Comparison of ENCODE assay signal across 1 cellular context in the genomic region with DNA sequence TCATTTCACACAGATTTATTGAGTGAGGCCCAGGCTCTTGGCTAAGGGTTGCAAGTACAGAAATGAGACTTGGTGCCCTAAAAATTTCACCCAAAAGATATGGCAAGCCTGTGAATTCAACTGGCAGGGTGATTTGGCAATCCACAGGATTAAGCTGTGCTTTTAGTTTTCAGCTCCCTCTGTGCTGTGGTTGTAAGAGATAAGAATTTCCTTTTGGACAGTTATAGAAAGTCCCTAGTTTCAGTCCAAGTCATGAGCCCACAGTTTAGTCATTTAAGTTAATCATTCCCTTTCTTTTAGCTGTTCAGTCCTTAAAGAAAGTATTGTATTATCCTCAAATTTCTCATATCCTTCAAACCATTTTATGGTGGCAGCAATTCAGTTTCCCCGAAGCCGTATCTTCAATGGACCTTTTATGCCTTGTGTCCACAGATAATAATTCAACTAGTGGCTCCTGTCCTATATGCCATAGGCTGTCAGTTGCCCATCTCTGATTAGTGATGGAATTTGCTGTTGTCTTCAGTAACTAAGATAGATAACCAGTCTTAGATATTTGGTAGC.
TF ChIP-seq lines count a peak whose summit lies in the region.

No MANE protein-coding gene starts in this region.

TF ChIP-seq in WTC11, 78 proteins besides CTCF, POLR2A, EP300 and RAD21 (continued from another document):
- TF ChIP-seq, protein P1, sequence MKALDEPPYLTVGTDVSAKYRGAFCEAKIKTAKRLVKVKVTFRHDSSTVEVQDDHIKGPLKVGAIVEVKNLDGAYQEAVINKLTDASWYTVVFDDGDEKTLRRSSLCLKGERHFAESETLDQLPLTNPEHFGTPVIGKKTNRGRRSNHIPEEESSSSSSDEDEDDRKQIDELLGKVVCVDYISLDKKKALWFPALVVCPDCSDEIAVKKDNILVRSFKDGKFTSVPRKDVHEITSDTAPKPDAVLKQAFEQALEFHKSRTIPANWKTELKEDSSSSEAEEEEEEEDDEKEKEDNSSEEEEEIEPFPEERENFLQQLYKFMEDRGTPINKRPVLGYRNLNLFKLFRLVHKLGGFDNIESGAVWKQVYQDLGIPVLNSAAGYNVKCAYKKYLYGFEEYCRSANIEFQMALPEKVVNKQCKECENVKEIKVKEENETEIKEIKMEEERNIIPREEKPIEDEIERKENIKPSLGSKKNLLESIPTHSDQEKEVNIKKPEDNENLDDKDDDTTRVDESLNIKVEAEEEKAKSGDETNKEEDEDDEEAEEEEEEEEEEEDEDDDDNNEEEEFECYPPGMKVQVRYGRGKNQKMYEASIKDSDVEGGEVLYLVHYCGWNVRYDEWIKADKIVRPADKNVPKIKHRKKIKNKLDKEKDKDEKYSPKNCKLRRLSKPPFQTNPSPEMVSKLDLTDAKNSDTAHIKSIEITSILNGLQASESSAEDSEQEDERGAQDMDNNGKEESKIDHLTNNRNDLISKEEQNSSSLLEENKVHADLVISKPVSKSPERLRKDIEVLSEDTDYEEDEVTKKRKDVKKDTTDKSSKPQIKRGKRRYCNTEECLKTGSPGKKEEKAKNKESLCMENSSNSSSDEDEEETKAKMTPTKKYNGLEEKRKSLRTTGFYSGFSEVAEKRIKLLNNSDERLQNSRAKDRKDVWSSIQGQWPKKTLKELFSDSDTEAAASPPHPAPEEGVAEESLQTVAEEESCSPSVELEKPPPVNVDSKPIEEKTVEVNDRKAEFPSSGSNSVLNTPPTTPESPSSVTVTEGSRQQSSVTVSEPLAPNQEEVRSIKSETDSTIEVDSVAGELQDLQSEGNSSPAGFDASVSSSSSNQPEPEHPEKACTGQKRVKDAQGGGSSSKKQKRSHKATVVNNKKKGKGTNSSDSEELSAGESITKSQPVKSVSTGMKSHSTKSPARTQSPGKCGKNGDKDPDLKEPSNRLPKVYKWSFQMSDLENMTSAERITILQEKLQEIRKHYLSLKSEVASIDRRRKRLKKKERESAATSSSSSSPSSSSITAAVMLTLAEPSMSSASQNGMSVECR (CRISPR knock-in tag; IDR thresholded peaks at IDR 0.05; ENCODE audit: borderline replicate concordance), result no peak
